ENCODE assay signal across 20 cellular contexts in genomic region chr10:132356621-132357195, GRCh38.
"Had no signal": no experiment of that assay in that cellular context is flagged by ENCODE, and none has a peak within 500 bp of the region (broad histone marks: within the 10 kb centered on the region; RNA-seq: fewer than 3 reads in every experiment).

No MANE protein-coding gene starts in this region.

- DNase-seq: Karpas-422, KG1, MG63, NCI-H1092, NCI-H1436, NCI-H187, NCI-H2029, NCI-H2081 treated with DMSO at 0.1 percent for 48 hours, NCI-H2171, NCI-H226, NCI-H446, NCI-H510A, NCI-H524 treated with DMSO at 0.1 percent for 48 hours, NCI-H69, NCI-H774, Right ventricle myocardium superior, RPMI8226, SIG-M5 had no signal

- H3K9me3 ChIP-seq: MG63, SJSA1 had no signal

- H3K4me3 ChIP-seq: MG63, SJSA1, SK-N-MC had no signal

- H3K27me3 ChIP-seq: MG63, SJSA1 had no signal

- H3K4me1 ChIP-seq: SJSA1 had no signal

- H3K27ac ChIP-seq: SJSA1, SK-N-MC had no signal

- H3K36me3 ChIP-seq: MG63, SJSA1 had no signal
